ENCODE assay signal across 8 cellular contexts in the genomic region with DNA sequence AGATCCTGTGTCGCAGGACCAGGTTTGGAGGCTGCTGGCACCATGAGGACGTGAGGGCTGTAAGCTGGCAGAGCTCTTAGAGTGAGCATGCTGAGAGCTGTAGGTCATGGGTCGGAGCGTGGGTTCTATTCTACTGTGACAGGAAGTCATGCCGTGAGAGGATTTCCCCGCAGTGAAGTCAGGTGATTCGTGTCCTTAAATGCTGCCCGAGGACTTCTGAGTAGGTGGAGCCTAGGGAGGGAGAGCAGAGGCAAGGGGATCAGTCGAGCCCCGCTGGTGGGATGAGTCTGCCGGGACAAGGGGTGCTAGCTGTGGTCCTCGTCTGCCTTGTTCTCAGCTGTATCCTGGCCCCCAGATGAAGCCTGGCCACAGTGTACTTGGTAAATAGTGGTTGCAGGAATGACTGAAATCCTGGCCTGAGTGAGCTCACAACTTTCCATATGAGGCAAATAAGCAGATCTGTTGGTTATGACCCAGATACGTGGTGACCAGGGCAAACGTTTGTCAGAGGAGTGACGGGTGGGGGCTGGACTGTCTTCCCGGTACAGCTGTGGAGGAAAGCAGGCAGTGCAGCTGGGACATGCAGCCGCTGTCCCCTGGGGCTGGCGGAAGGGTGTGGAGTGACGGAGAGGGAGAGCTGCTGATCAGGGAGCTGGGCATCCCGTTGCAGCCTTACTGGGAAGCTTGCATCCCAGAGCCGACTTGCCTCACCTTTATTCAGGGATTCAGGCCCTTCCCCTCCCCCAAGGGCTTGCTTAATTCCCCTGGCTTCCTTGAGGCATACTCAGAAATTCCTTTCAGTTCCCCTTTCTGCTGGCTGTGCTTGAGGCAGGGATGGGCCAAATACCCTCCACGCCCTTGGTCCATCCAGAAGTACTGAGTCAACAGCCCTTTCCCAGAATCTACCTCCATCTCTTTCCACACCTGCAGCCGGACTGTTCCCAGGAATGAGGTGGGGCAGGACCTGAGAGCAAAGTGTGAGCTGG.
DNase-seq lines count a peak whose midpoint lies in the region; ATAC-seq and TF ChIP-seq lines count a peak whose summit lies in the region.

No MANE protein-coding gene starts in this region.

- no peak overlapping the region for H3T11ph ChIP-seq in H9 (ENCODE audit: low read length)

- H3K4me3 ChIP-seq in heart right ventricle (peak overlapping the region in 8 of 10 donors; percentile 18 to 39 (median 32)), skeletal muscle satellite cell (ENCODE audit: low read length) (peak overlapping the region; percentile 35)

- no peak overlapping the region for H2AK5ac ChIP-seq in H9 (ENCODE audit: insufficient read length, low read length)

- H3K14ac ChIP-seq in H9 (ENCODE audit: insufficient read depth, low read length): peak overlapping the region; percentile 24; the same call in 1 of the 2 replicates

- H3K23me2 ChIP-seq in H9 (ENCODE audit: insufficient read length, low read depth, low read length, poor library complexity, severe bottlenecking): no peaks in the 10 kb centered on the region

- H3K27ac ChIP-seq in H9 (ENCODE audit: insufficient read length, low read depth, low read length): no peak overlapping the region
- H3K27ac ChIP-seq in heart right ventricle: peak overlapping the region in 8 of 10 donors; percentile 27 to 81 (median 60)

- H3K23ac ChIP-seq in H9 (ENCODE audit: insufficient read length, low read depth, low read length): no peak overlapping the region

- no peak overlapping the region for H3K56ac ChIP-seq in H9 (ENCODE audit: insufficient read length, low read depth, low read length)

- H3K9me3 Mint-ChIP-seq in H9: no peaks in the 10 kb centered on the region; a peak in 1 of 5 replicates

- no peak overlapping the region for H2BK20ac ChIP-seq in H9 (ENCODE audit: low read depth, low read length, poor library complexity, severe bottlenecking)

- peaks cover 5% of the 10 kb centered on the region for H3K27me3 Mint-ChIP-seq in H9 (ENCODE audit: low read depth)

- H3K4ac ChIP-seq in H9 (ENCODE audit: low read depth, low read length): no peak overlapping the region

- no peak overlapping the region for H4K5ac ChIP-seq in H9 (ENCODE audit: insufficient read length, low read depth, low read length)

- no peaks in the 10 kb centered on the region for H3K79me2 ChIP-seq in H9 (ENCODE audit: insufficient read depth, low read length)

- H3K36me3 Mint-ChIP-seq in H9 (ENCODE audit: insufficient read depth in 1 of 3, low read depth in 3 of 3): no peaks in the 10 kb centered on the region

- H4K91ac ChIP-seq in H9 (ENCODE audit: insufficient read length, low read depth, low read length): no peak overlapping the region

- ATAC-seq in heart right ventricle: peak; percentile 74 to 94 (median 87)

- H3K27me3 ChIP-seq in H9 (ENCODE audit: insufficient read depth, low read length) (no peaks in the 10 kb centered on the region), heart right ventricle (no peaks in the 10 kb centered on the region), skeletal muscle satellite cell (ENCODE audit: control insufficient read depth, insufficient read depth, low read length) (no peaks in the 10 kb centered on the region)

- TF ChIP-seq CTCF in H9 (conservative IDR thresholded peaks at IDR 0.05): no peak
- TF ChIP-seq CTCF in heart right ventricle (IDR thresholded peaks at IDR 0.05): no peak

- peak overlapping the region; percentile 41 for H3K18ac ChIP-seq in H9 (ENCODE audit: insufficient read length, low read depth, low read length)

- WGBS in H9 (ENCODE audit: extremely low coverage, insufficient read length, low lambda C conversion rate): no CpG with 5 or more reads among the region's 23 CpGs
- WGBS in heart right ventricle, 2 donors: 21% methylated on average over 23 of the region's 23 CpGs

- H3K4me1 ChIP-seq in H9 (ENCODE audit: insufficient read depth, low read length) (peaks cover 6% of the 10 kb centered on the region; the same call in 1 of the 2 replicates), heart right ventricle (peaks cover 3 to 37% (median 16%) of the 10 kb centered on the region in 9 donors), skeletal muscle satellite cell (ENCODE audit: control insufficient read depth, insufficient read depth, low read length) (peaks cover 13% of the 10 kb centered on the region)

- H3K36me3 ChIP-seq in heart right ventricle (no peaks in the 10 kb centered on the region), skeletal muscle satellite cell (ENCODE audit: insufficient read depth, low read length) (no peaks in the 10 kb centered on the region)

- no peak overlapping the region for H3K9ac ChIP-seq in H9 (ENCODE audit: extremely low read depth, insufficient read length, low read length)
- H3K9ac ChIP-seq in skeletal muscle satellite cell (ENCODE audit: low read depth, low read length): no peak overlapping the region

- H2BK5ac ChIP-seq in H9 (ENCODE audit: insufficient read length, low read length): no peak overlapping the region

- H3K4me2 ChIP-seq in H9 (ENCODE audit: insufficient read depth, insufficient read length, low read length): peak overlapping the region; percentile 15
- peak overlapping the region; percentile 76 for H3K4me2 ChIP-seq in skeletal muscle satellite cell (ENCODE audit: low read length)

- peaks cover 21 to 27% of the 10 kb centered on the region in 2 experiments for H3K4me1 Mint-ChIP-seq in H9

- H3K27ac Mint-ChIP-seq in H9: peak overlapping the region in 1 of 3 experiments; percentile 58; a peak in 3 of 7 replicates

- H4K20me1 ChIP-seq in H9 (ENCODE audit: control insufficient read depth, insufficient read depth, insufficient read length): no peaks in the 10 kb centered on the region

- no peak overlapping the region for H2BK120ac ChIP-seq in H9 (ENCODE audit: low read depth, low read length, poor library complexity, severe bottlenecking)

- H2AFZ ChIP-seq in H9 (ENCODE audit: low read length): no peak overlapping the region

- intact Hi-C loops in heart right ventricle (cut with DNase I): no loop called here

- no peak overlapping the region for H2BK15ac ChIP-seq in H9 (ENCODE audit: low read depth, low read length)

- H3K4me3 Mint-ChIP-seq in H9: peak overlapping the region; percentile 18 to 21; a peak in 3 of 5 replicates

- no peaks in the 10 kb centered on the region for H3K79me1 ChIP-seq in H9 (ENCODE audit: insufficient read depth, low read depth, low read length, poor library complexity, severe bottlenecking)

- H3K9me3 ChIP-seq in H9 (ENCODE audit: control insufficient read depth, low read depth, low read length) (no peaks in the 10 kb centered on the region), heart right ventricle (no peaks in the 10 kb centered on the region), skeletal muscle satellite cell (replicated peaks; ENCODE audit: low read length) (no peaks in the 10 kb centered on the region)

- H2BK12ac ChIP-seq in H9 (ENCODE audit: insufficient read length, low read depth, low read length): no peak overlapping the region

- DNase-seq in GM03348 (ENCODE audit: low spot score): peak; percentile 39
- DNase-seq in H9: peak; percentile 57
- DNase-seq in NAMALWA (ENCODE audit: low spot score): peak; percentile 18
- peak; percentile 76 to 80 for DNase-seq in activated T-cell treated with anti-CD3 and anti-CD28 coated beads, Interleukin-2, amount 50 U/mL, for 48 hours
- peak; percentile 65 to 70 for DNase-seq in heart right ventricle
- no peak for DNase-seq in NCI-H187 (lab: John Stamatoyannopoulos, UW)
- no peak for DNase-seq in effector CD8-positive, alpha-beta T cell (lab: John Stamatoyannopoulos, UW)

- no peak overlapping the region for H4K8ac ChIP-seq in H9 (replicated peaks; ENCODE audit: insufficient read length, low read depth, low read length)

Comparison
In these comparisons a context has a peak if more than half of its experiments do, and no peak if none do; other contexts are left out.
1. DNase-seq: peak in GM03348 (single experiment), H9 (single experiment), NAMALWA (single experiment), activated T-cell treated with anti-CD3 and anti-CD28 coated beads, Interleukin-2, amount 50 U/mL, for 48 hours (2 of 2) and heart right ventricle (2 of 2); none in NCI-H187 (0 of 2) and effector CD8-positive, alpha-beta T cell (single experiment).